Comparison of ENCODE assay signal across 8 cellular contexts in genomic region chr10:17673517-17674051, GRCh38. TPM values are rescaled to one million over a fixed set of nuclear protein-coding genes. Genes with fewer than 3 reads are reported as not detected.
DNase-seq lines count a peak whose midpoint lies in the region; ATAC-seq and TF ChIP-seq lines count a peak whose summit lies in the region.

No MANE protein-coding gene starts in this region.

- CTCF ChIA-PET in RWPE1 (lab: Yijun Ruan, JAX) = interaction anchor here (0.7 kb wide), 1 partner anchor 21 kb away, joined by 3 read pairs; no protein-coding TSS in a partner anchor

- peak; percentile 68 to 70 for ATAC-seq in gastrocnemius medialis

- peak in 1 of 2 donors; percentile 33 for TF ChIP-seq POLR2A in gastrocnemius medialis (IDR thresholded peaks at IDR 0.05)
- TF ChIP-seq POLR2A in lower leg skin (IDR thresholded peaks at IDR 0.05) = no peak

- H3K4me1 ChIP-seq in gastrocnemius medialis = peaks cover 71 to 85% of the 10 kb centered on the region in 2 donors
- H3K4me1 ChIP-seq in right atrium auricular region = peaks cover 0 to 45% of the 10 kb centered on the region in 2 donors

- 67 to 71% methylated on average over 4 of the region's 4 CpGs for WGBS in lower leg skin, 2 donors

- POLR2A ChIA-PET in RWPE1 (lab: Yijun Ruan, JAX; ENCODE audit: low non-redundant PET) = no interaction called here

- DNase-seq in H7 (peak; percentile 19), RWPE1 (ENCODE audit: low spot score) (peak; percentile 82), fibroblast of mammary gland (ENCODE audit: low read depth) (peak; percentile 93), gastrocnemius medialis (peak; percentile 27 to 73), lower leg skin (ENCODE audit: low spot score in 2 of 2) (no peak), right atrium auricular region (ENCODE audit: low spot score) (no peak)
- no peak for DNase-seq in effector CD8-positive, alpha-beta T cell (lab: John Stamatoyannopoulos, UW)
- DNase-seq in stimulated activated CD4-positive, alpha-beta T cell treated with anti-CD3 and anti-CD28 coated beads, Interleukin-12 subunit alpha, Interleukin-12 subunit beta, amount 100 ng/mL, for 4 hours = no peak

- TF ChIP-seq CTCF in RWPE1 (conservative IDR thresholded peaks at IDR 0.05; ENCODE audit: low read depth) (no peak), fibroblast of mammary gland (conservative IDR thresholded peaks at IDR 0.05; ENCODE audit: control insufficient read depth, insufficient read depth, low read depth, low read length) (no peak), gastrocnemius medialis (IDR thresholded peaks at IDR 0.05 in 4 of 5, conservative IDR thresholded peaks at IDR 0.05 in 1 of 5) (no peak), lower leg skin (IDR thresholded peaks at IDR 0.05) (no peak), right atrium auricular region (IDR thresholded peaks at IDR 0.05) (no peak)

- H3K4me3 ChIP-seq in H7 (ENCODE audit: insufficient read depth, low read depth, low read length) (no peak overlapping the region), fibroblast of mammary gland (ENCODE audit: control insufficient read depth, low read depth, low read length) (no peak overlapping the region), gastrocnemius medialis (no peak overlapping the region), lower leg skin (ENCODE audit: low read depth, poor library complexity, severe bottlenecking) (no peak overlapping the region), right atrium auricular region (no peak overlapping the region)

- H3K27me3 ChIP-seq in H7 (ENCODE audit: control insufficient read depth, insufficient read depth, low read length) (no peaks in the 10 kb centered on the region), gastrocnemius medialis (no peaks in the 10 kb centered on the region), right atrium auricular region (no peaks in the 10 kb centered on the region)

- in situ Hi-C loops in gastrocnemius medialis (cut with MboI; ENCODE audit: low sequenced_read_pairs in 4 of 4) = no loop called here

- H3K27ac ChIP-seq in RWPE1 (peak overlapping the region; percentile 32; the same call in 1 of the 2 replicates), gastrocnemius medialis (peak overlapping the region; percentile 81 to 88 (median 86)), right atrium auricular region (no peak overlapping the region)

- no peaks in the 10 kb centered on the region for H3K36me3 ChIP-seq in H7 (replicated peaks; ENCODE audit: control insufficient read depth, insufficient read depth, low read length)
- no peaks in the 10 kb centered on the region for H3K36me3 ChIP-seq in gastrocnemius medialis
- H3K36me3 ChIP-seq in right atrium auricular region = no peaks in the 10 kb centered on the region

- H3K9me3 ChIP-seq in gastrocnemius medialis = no peaks in the 10 kb centered on the region
- H3K9me3 ChIP-seq in right atrium auricular region = no peaks in the 10 kb centered on the region

- intact Hi-C loops in gastrocnemius medialis (cut with DNase I; ENCODE audit: low total_unique reads) (loop anchor here (2.0 kb wide), 2 partner anchors 29 to 57 kb away; partner anchors contain the start of genes HACD1 and STAM), lower leg skin (cut with DNase I; ENCODE audit: low total_unique reads) (no loop called here)

RNA-seq across cellular contexts. Expression of gene STAM, which starts 29.6 kb away (rescaled TPM):
- 21.6 and 25.4 TPM in 2 replicates for total RNA-seq in H7 (2014; rRNA removed; shearing (Covaris generic))
- total RNA-seq in gastrocnemius medialis (10 to 100 TPM; 28.6 to 52.0 (median 35.2) TPM), lower leg skin (10 to 100 TPM; 13.2 to 21.4 (median 17.9) TPM), right atrium auricular region (10 to 100 TPM; 28.9 to 38.0 TPM)

RNA-seq across cellular contexts. Expression of gene HACD1, which starts 56.4 kb away (rescaled TPM):
- total RNA-seq in H7 (2014; rRNA removed; shearing (Covaris generic)) = 12.2 and 22.4 TPM in 2 replicates
- total RNA-seq in gastrocnemius medialis (10 to 100 TPM; 16.5 to 73.4 (median 44.3) TPM), lower leg skin (1 to 10 TPM in 3 of 4 donors, under 1 TPM in 1; 0.80 to 4.1 (median 2.7) TPM), right atrium auricular region (100 to 1,000 TPM; 101 to 143 TPM)

Comparison
In these comparisons a context has a peak if more than half of its experiments do, and no peak if none do; other contexts are left out.
1. DNase-seq: peak in H7 (single experiment), RWPE1 (single experiment), fibroblast of mammary gland (single experiment) and gastrocnemius medialis (2 of 2); none in effector CD8-positive, alpha-beta T cell (single experiment), stimulated activated CD4-positive, alpha-beta T cell treated with anti-CD3 and anti-CD28 coated beads, Interleukin-12 subunit alpha, Interleukin-12 subunit beta, amount 100 ng/mL, for 4 hours (single experiment), lower leg skin (0 of 2) and right atrium auricular region (single experiment).
2. H3K27ac ChIP-seq: peak in RWPE1 (single experiment) and gastrocnemius medialis (4 of 4); none in right atrium auricular region (0 of 2).